Comparison of ENCODE assay signal across 1 cellular context in the genomic region with DNA sequence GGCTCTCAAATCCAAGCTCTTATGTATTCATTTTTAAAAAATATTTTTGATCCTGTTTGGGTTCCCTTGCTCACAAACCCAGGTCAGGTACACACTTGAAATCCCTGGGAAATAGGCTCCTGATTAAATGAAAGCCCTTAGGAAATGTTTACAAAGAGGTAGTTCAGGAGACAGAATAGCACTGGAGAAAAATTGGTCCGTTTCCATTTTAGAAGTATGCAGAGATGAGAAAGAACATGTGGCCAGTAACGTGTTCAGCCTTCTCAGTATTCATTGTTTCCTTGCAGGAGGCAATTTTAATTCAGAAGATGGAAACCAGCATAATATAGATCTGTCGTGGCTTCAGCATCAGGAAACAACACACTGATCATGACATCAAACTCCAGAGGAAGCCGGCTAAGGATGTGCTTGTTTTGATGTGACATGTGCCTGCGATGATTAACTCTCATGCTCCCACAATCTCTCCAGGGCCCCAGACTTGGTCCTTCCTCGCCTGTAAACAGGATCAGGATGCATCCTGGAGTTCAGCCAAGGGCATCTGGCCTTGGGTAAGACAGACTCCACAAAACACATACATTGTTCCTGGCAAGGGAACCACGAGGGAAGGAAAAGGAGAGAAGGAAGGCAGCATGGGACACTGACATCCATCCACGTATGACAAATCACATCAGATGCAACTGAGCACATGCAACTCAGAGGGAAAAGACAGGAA.
TF ChIP-seq lines count a peak whose summit lies in the region.

No MANE protein-coding gene starts in this region.

TF ChIP-seq in GM23338, 12 proteins besides CTCF, POLR2A, EP300 and RAD21 (continued from another document):
- no peak for TF ChIP-seq REST (IDR thresholded peaks at IDR 0.05; ENCODE audit: unreplicated experiment)
- TF ChIP-seq EZH2 (IDR thresholded peaks at IDR 0.05; ENCODE audit: low read depth, unreplicated experiment) = no peak
- TF ChIP-seq, protein P1, sequence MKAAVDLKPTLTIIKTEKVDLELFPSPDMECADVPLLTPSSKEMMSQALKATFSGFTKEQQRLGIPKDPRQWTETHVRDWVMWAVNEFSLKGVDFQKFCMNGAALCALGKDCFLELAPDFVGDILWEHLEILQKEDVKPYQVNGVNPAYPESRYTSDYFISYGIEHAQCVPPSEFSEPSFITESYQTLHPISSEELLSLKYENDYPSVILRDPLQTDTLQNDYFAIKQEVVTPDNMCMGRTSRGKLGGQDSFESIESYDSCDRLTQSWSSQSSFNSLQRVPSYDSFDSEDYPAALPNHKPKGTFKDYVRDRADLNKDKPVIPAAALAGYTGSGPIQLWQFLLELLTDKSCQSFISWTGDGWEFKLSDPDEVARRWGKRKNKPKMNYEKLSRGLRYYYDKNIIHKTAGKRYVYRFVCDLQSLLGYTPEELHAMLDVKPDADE (IDR thresholded peaks at IDR 0.05) = no peak
- no peak for TF ChIP-seq EZH2phosphoT487 (IDR thresholded peaks at IDR 0.05; ENCODE audit: unreplicated experiment)
- no peak for TF ChIP-seq POLR2AphosphoS5 (IDR thresholded peaks at IDR 0.05; ENCODE audit: low read depth)
- TF ChIP-seq STAT1 (IDR thresholded peaks at IDR 0.05; ENCODE audit: unreplicated experiment) = no peak
- TF ChIP-seq ZNF114 (CRISPR knock-in tag; IDR thresholded peaks at IDR 0.05) = no peak
TF ChIP-seq in GM23338: peak in this region for 0.
